23 cellular contexts compared by ENCODE assay signal in the genomic region with DNA sequence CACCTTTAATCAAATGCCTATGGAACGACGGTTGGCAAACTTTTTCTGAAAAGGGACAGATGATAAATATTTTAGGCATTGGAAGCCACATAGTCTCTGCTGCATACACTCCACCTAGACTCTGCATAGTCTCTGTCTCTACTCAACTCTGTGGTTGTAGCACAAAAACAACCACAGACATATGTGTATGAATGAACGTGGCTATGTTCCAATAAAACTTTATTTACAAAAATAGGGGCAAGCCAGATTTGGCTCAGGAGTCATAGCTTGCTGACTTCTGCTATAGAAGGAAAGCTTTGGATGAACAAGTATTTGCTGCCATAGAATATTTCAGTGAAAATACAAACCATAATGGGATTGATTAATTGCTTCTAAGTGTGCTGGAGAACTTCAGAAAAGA.
"Had no signal": no experiment of that assay in that cellular context is flagged by ENCODE, and none has a peak within 500 bp of the region (broad histone marks: within the 10 kb centered on the region; RNA-seq: fewer than 3 reads in every experiment).

No MANE protein-coding gene starts in this region.

- H3K4me1 ChIP-seq: lower lobe of right lung, parathyroid adenoma, prostate gland had no signal

- H3K27me3 ChIP-seq: esophagus squamous epithelium, hepatocyte, right lobe of liver had no signal

- ATAC-seq: effector memory CD8-positive, alpha-beta T cell; left cardiac atrium; right lobe of liver; stimulated activated naive B cell treated with anti-CD40 and anti-IgM and Interleukin-4, amounts not matched to agents 10 μg/mL and 1 μg/mL and 100 μg/mL, for 72 hours; stimulated activated naive CD8-positive, alpha-beta T cell treated with anti-CD3 and anti-CD28 coated beads, Interleukin-15, amount 100 ng/mL, for 72 hours had no signal

- H3K9me3 ChIP-seq: esophagus squamous epithelium, left ventricle myocardium inferior, lower lobe of right lung, prostate gland, right lobe of liver, thoracic aorta had no signal

- H3K79me2 ChIP-seq: hepatocyte, parathyroid adenoma had no signal

- FAIRE-seq: colon, kidney had no signal

- H3K9ac ChIP-seq: parathyroid adenoma had no signal

- H3K36me3 ChIP-seq: esophagus squamous epithelium, left ventricle myocardium inferior, lower lobe of right lung, prostate gland, right lobe of liver, thoracic aorta had no signal

- H2AFZ ChIP-seq: hepatocyte, parathyroid adenoma had no signal

- H3K4me3 ChIP-seq: esophagus squamous epithelium, hepatocyte, left ventricle myocardium inferior, lower lobe of right lung, prostate gland, right lobe of liver, skin epidermis, thoracic aorta had no signal

- DNase-seq: effector memory CD8-positive, alpha-beta T cell; esophagus squamous epithelium; foreskin fibroblast; kidney; left cardiac atrium; left ventricle myocardium inferior; lower lobe of right lung; midbrain; naive B cell; retina; right lobe of liver; stimulated activated CD4-positive, alpha-beta T cell treated with anti-CD3 and anti-CD28 coated beads, Interleukin-2, amount 100 ng/mL, for 24 hours; stimulated activated CD4-positive, alpha-beta T cell treated with anti-CD3 and anti-CD28 coated beads, Interleukin-4, amount 100 ng/mL, for 4 hours; stimulated activated naive B cell treated with anti-CD40 and anti-IgM and Interleukin-4, amounts not matched to agents 10 μg/mL and 1 μg/mL and 100 μg/mL, for 72 hours; stimulated activated naive CD8-positive, alpha-beta T cell treated with anti-CD3 and anti-CD28 coated beads, Interleukin-15, amount 100 ng/mL, for 72 hours; substantia nigra; trophoblast cell had no signal

- H3K27ac ChIP-seq: esophagus squamous epithelium, left ventricle myocardium inferior, lower lobe of right lung, parathyroid adenoma, prostate gland, right lobe of liver, skin epidermis, thoracic aorta had no signal
